ENCODE assay signal across 9 cellular contexts in the genomic region with DNA sequence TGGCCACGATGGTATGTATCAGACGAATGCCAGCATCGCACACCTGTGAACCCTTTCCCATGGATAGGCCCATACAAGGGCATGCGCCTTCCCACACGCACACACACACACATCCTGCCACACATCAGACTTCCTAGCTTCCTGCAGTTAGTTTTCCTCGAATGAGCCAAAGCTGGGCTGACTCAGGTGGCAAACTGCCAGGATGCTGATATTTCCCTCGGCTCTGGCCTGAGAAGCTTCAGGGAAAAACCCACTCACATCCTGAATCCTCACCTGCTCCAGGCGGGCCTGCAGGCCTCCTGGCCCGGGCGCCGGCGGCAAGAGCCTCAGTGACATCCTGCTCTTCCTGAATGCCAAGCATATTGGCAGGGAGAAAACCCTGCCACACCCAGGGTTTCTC. TPM values are rescaled to one million over a fixed set of nuclear protein-coding genes. Genes with fewer than 3 reads are reported as not detected.
DNase-seq lines count a peak whose midpoint lies in the region; ATAC-seq and TF ChIP-seq lines count a peak whose summit lies in the region.
"Had no signal": no experiment of that assay in that cellular context is flagged by ENCODE, and none has a peak within 500 bp of the region (broad histone marks: within the 10 kb centered on the region; RNA-seq: fewer than 3 reads in every experiment).

No MANE protein-coding gene starts in this region.

- no peaks in the 10 kb centered on the region for H3K9me3 ChIP-seq in tibial nerve

- TF ChIP-seq CTCF in astrocyte of the cerebellum (IDR thresholded peaks at IDR 0.05; ENCODE audit: low read depth, low read length, missing control alignments) = no peak
- TF ChIP-seq CTCF in tibial nerve (IDR thresholded peaks at IDR 0.05) = no peak

- no peak overlapping the region for H3K4me3 Mint-ChIP-seq in activated naive CD4-positive, alpha-beta T cell treated with anti-CD3 and anti-CD28 coated beads, Interleukin-2, amount 10 ng/mL, durations not matched to agents 7 days and 5 days

- H3K27ac ChIP-seq in tibial nerve = no peak overlapping the region
- H3K27ac ChIP-seq: 22Rv1 had no signal

- H3K4me1 Mint-ChIP-seq in activated naive CD4-positive, alpha-beta T cell treated with anti-CD3 and anti-CD28 coated beads, Interleukin-2, amount 10 ng/mL, durations not matched to agents 7 days and 5 days = no peaks in the 10 kb centered on the region

- CTCF ChIA-PET in activated naive CD4-positive, alpha-beta T cell treated with anti-CD3 and anti-CD28 coated beads, Interleukin-2, amount 10 ng/mL, durations not matched to agents 7 days and 5 days (lab: Charles Lee) = interaction anchor here (1.6 kb wide), 1 partner anchor 340 kb away, joined by 4 read pairs; no protein-coding TSS in a partner anchor

- TF ChIP-seq POLR2A in tibial nerve (IDR thresholded peaks at IDR 0.05) = no peak

- no peak overlapping the region for H3K4me3 ChIP-seq in astrocyte of the cerebellum (ENCODE audit: low read depth, low read length)
- no peak overlapping the region for H3K4me3 ChIP-seq in tibial nerve

- peaks cover 0 to 13% (median 0%) of the 10 kb centered on the region in 4 donors for H3K4me1 ChIP-seq in tibial nerve

- TF ChIP-seq EP300 in tibial nerve (IDR thresholded peaks at IDR 0.05) = peak in 1 of 2 donors; percentile 44

- no peaks in the 10 kb centered on the region for H3K36me3 Mint-ChIP-seq in activated naive CD4-positive, alpha-beta T cell treated with anti-CD3 and anti-CD28 coated beads, Interleukin-2, amount 10 ng/mL, durations not matched to agents 7 days and 5 days

- 30 to 34% methylated on average over 12 of the region's 12 CpGs for WGBS in tibial nerve, 2 donors

- H3K27me3 Mint-ChIP-seq in activated naive CD4-positive, alpha-beta T cell treated with anti-CD3 and anti-CD28 coated beads, Interleukin-2, amount 10 ng/mL, durations not matched to agents 7 days and 5 days = peaks cover 5% of the 10 kb centered on the region

- no peak for ATAC-seq in HG03442 (IDR thresholded peaks at IDR 0.05; ENCODE audit: unreplicated experiment)

- H3K36me3 ChIP-seq in tibial nerve = no peaks in the 10 kb centered on the region

- DNase-seq in DMS 273 (lab: John Stamatoyannopoulos, UW; ENCODE audit: unreplicated experiment) = peak; percentile 69
- no peak for DNase-seq in DMS 273 treated with DMSO at 0.1 percent for 48 hours (lab: John Stamatoyannopoulos, UW)
- peak; percentile 88 for DNase-seq in astrocyte of the cerebellum (ENCODE audit: low read depth)
- peak; percentile 10 to 17 for DNase-seq in hippocampal formation (lab: John Stamatoyannopoulos, UW)
- DNase-seq in tibial nerve (ENCODE audit: low spot score in 2 of 2) = peak; percentile 40 to 64
- DNase-seq in activated naive CD4-positive, alpha-beta T cell treated with anti-CD3 and anti-CD28 coated beads, Interleukin-2, amount 10 ng/mL, durations not matched to agents 7 days and 5 days = no peak
- DNase-seq in DMS114 treated with DMSO at 0.1 percent for 48 hours (lab: John Stamatoyannopoulos, UW; ENCODE audit: unreplicated experiment) = no peak

- H3K9me3 Mint-ChIP-seq in activated naive CD4-positive, alpha-beta T cell treated with anti-CD3 and anti-CD28 coated beads, Interleukin-2, amount 10 ng/mL, durations not matched to agents 7 days and 5 days = no peaks in the 10 kb centered on the region

- H3K27ac Mint-ChIP-seq in activated naive CD4-positive, alpha-beta T cell treated with anti-CD3 and anti-CD28 coated beads, Interleukin-2, amount 10 ng/mL, durations not matched to agents 7 days and 5 days = no peak overlapping the region

- in situ Hi-C loops in astrocyte of the cerebellum (cut with HindIII; ENCODE audit: low sequenced_read_pairs) = no loop called here

- no peaks in the 10 kb centered on the region for H3K27me3 ChIP-seq in tibial nerve

RNA-seq across cellular contexts. Expression of gene CALM1, which starts 22.4 kb away (rescaled TPM):
- 100 to 1,000 TPM; 117 to 209 (median 165) TPM for total RNA-seq in tibial nerve

Comparison
In these comparisons a context has a peak if more than half of its experiments do, and no peak if none do; other contexts are left out.
1. DNase-seq: peak in DMS 273 (single experiment), astrocyte of the cerebellum (single experiment), hippocampal formation (2 of 2) and tibial nerve (2 of 2); none in DMS 273 treated with DMSO at 0.1 percent for 48 hours (single experiment), activated naive CD4-positive, alpha-beta T cell treated with anti-CD3 and anti-CD28 coated beads, Interleukin-2, amount 10 ng/mL, durations not matched to agents 7 days and 5 days (single experiment) and DMS114 treated with DMSO at 0.1 percent for 48 hours (single experiment).